22 cellular contexts compared by ENCODE assay signal in genomic region chr7:133936074-133936473, GRCh38.
DNase-seq lines count a peak whose midpoint lies in the region; ATAC-seq and TF ChIP-seq lines count a peak whose summit lies in the region.
"Had no signal": no experiment of that assay in that cellular context is flagged by ENCODE, and none has a peak within 500 bp of the region (broad histone marks: within the 10 kb centered on the region; RNA-seq: fewer than 3 reads in every experiment).

No MANE protein-coding gene starts in this region.

- POLR2A ChIA-PET in RWPE1 (lab: Yijun Ruan, JAX; ENCODE audit: low non-redundant PET), result no interaction called here

- H3K27me3 Mint-ChIP-seq in GM23338 (ENCODE audit: insufficient read depth, low read depth, poor library complexity), result no peaks in the 10 kb centered on the region

- H3K9me3 Mint-ChIP-seq in GM23338, result no peaks in the 10 kb centered on the region
- H3K9me3 Mint-ChIP-seq: activated naive CD4-positive, alpha-beta T cell treated with anti-CD3 and anti-CD28 coated beads, Interleukin-2, amount 50 U/mL, for 72 hours; natural killer cell had no signal

- H3K4me2 ChIP-seq in GM23338, result peak overlapping the region; percentile 15; the same call in 1 of the 2 replicates
- no peak overlapping the region for H3K4me2 ChIP-seq in osteoblast (ENCODE audit: insufficient read depth, low read length)

- no peaks in the 10 kb centered on the region for H3F3A ChIP-seq in GM23338 (replicated peaks; ENCODE audit: low read depth)

- H3K4me3 Mint-ChIP-seq in GM23338, result no peak overlapping the region
- H3K4me3 Mint-ChIP-seq: natural killer cell had no signal

- H3K4me1 Mint-ChIP-seq in GM23338, result peaks cover 59% of the 10 kb centered on the region
- H3K4me1 Mint-ChIP-seq: natural killer cell had no signal

- no peaks in the 10 kb centered on the region for H3K79me2 ChIP-seq in GM23338 (replicated peaks; ENCODE audit: insufficient read depth)
- H3K79me2 ChIP-seq in osteoblast (ENCODE audit: insufficient read depth, low read length), result no peaks in the 10 kb centered on the region
- H3K79me2 ChIP-seq: parathyroid adenoma had no signal

- H3K27me3 ChIP-seq in GM23338 (ENCODE audit: insufficient read depth), result no peaks in the 10 kb centered on the region
- H3K27me3 ChIP-seq in osteoblast (ENCODE audit: insufficient read depth, low read length), result no peaks in the 10 kb centered on the region
- no peaks in the 10 kb centered on the region for H3K27me3 ChIP-seq in H7 (ENCODE audit: control insufficient read depth, insufficient read depth, low read length)

- H4K20me1 ChIP-seq in GM23338 (replicated peaks; ENCODE audit: insufficient read depth) (no peaks in the 10 kb centered on the region), osteoblast (ENCODE audit: insufficient read depth, low read length) (no peaks in the 10 kb centered on the region)

- no peaks in the 10 kb centered on the region for H3K9me2 ChIP-seq in GM23338 (ENCODE audit: insufficient read depth)

- ATAC-seq in GM23338 (no peak), GM18873 (IDR thresholded peaks at IDR 0.05; ENCODE audit: low FRiP score, unreplicated experiment) (no peak)
- ATAC-seq: activated naive CD4-positive, alpha-beta T cell treated with anti-CD3 and anti-CD28 coated beads, Interleukin-2, amount 50 U/mL, for 72 hours; HepG2; natural killer cell; stimulated activated naive CD8-positive, alpha-beta T cell treated with anti-CD3 and anti-CD28 coated beads, Interleukin-15, Interleukin-2, amounts not matched to agents 100 U/mL and 50 U/mL, for 24 hours had no signal

- H2AFZ ChIP-seq in GM23338, result no peak overlapping the region
- H2AFZ ChIP-seq in osteoblast (ENCODE audit: low read length), result no peak overlapping the region
- H2AFZ ChIP-seq: parathyroid adenoma had no signal

- H3K27ac ChIP-seq in GM23338 (ENCODE audit: low read depth), result peak overlapping the region; percentile 23; the same call in 1 of the 2 replicates
- H3K27ac ChIP-seq in RWPE1, result no peak overlapping the region
- no peak overlapping the region for H3K27ac ChIP-seq in osteoblast (ENCODE audit: low read depth, low read length)
- H3K27ac ChIP-seq in substantia nigra (ENCODE audit: low read depth, low read length, poor library complexity, severe bottlenecking), result no peak overlapping the region
- H3K27ac ChIP-seq: parathyroid adenoma, skin epidermis had no signal

- TF ChIP-seq CTCF in GM23338 (conservative IDR thresholded peaks at IDR 0.05; ENCODE audit: low read depth in 2 of 2) (no peak), RWPE1 (conservative IDR thresholded peaks at IDR 0.05; ENCODE audit: low read depth) (no peak), fibroblast of pulmonary artery (IDR thresholded peaks at IDR 0.05; ENCODE audit: low read length, missing control alignments) (no peak), osteoblast (IDR thresholded peaks at IDR 0.05; ENCODE audit: extremely low read depth, low read depth, low read length) (no peak)

- H3K36me3 Mint-ChIP-seq in GM23338 (ENCODE audit: low read depth), result no peaks in the 10 kb centered on the region; the same call in 2 of the 3 replicates

- no peaks in the 10 kb centered on the region for H3K9me3 ChIP-seq in osteoblast (ENCODE audit: low read depth, low read length)

- DNase-seq in GM23338 (ENCODE audit: low spot score) (no peak), RWPE1 (ENCODE audit: low spot score) (peak; percentile 22), fibroblast of pulmonary artery (ENCODE audit: low read depth) (peak; percentile 41), osteoblast (ENCODE audit: insufficient read length, low spot score, missing footprints) (peak; percentile 76), substantia nigra (lab: John Stamatoyannopoulos, UW) (no peak), T-helper 1 cell (no peak), H7 (no peak)
- DNase-seq: activated CD4-positive, alpha-beta T cell treated with anti-CD3 and anti-CD28 coated beads for 48 hours; DMS79; foreskin fibroblast; hypothalamus; kidney; natural killer cell; NCI-H1417 treated with DMSO at 0.1 percent for 48 hours; SHP77 treated with DMSO at 0.1 percent for 48 hours; stimulated activated naive CD8-positive, alpha-beta T cell treated with anti-CD3 and anti-CD28 coated beads, Interleukin-15, Interleukin-2, amounts not matched to agents 100 U/mL and 50 U/mL, for 24 hours; trophoblast cell had no signal

- CTCF ChIA-PET in RWPE1 (lab: Yijun Ruan, JAX), result no interaction called here

- H3K36me3 ChIP-seq in GM23338 (ENCODE audit: insufficient read depth) (no peaks in the 10 kb centered on the region), osteoblast (ENCODE audit: insufficient read depth, low read length) (no peaks in the 10 kb centered on the region), H7 (replicated peaks; ENCODE audit: control insufficient read depth, insufficient read depth, low read length) (no peaks in the 10 kb centered on the region)

- peaks cover 64% of the 10 kb centered on the region for H3K4me1 ChIP-seq in GM23338 (ENCODE audit: insufficient read depth)
- no peaks in the 10 kb centered on the region for H3K4me1 ChIP-seq in osteoblast (ENCODE audit: insufficient read depth, low read length)
- H3K4me1 ChIP-seq: parathyroid adenoma had no signal

- H3K4me3 ChIP-seq in GM23338 (no peak overlapping the region), fibroblast of pulmonary artery (replicated peaks; ENCODE audit: low read depth, low read length) (no peak overlapping the region), osteoblast (ENCODE audit: insufficient read depth, low read length) (no peak overlapping the region), H7 (ENCODE audit: insufficient read depth, low read depth, low read length) (no peak overlapping the region)
- H3K4me3 ChIP-seq: skin epidermis had no signal

- 0 out of 2 replicates have a peak overlapping the region, but pooled peaks have one; percentile 15 for H3K27ac Mint-ChIP-seq in GM23338
- H3K27ac Mint-ChIP-seq: activated naive CD4-positive, alpha-beta T cell treated with anti-CD3 and anti-CD28 coated beads, Interleukin-2, amount 50 U/mL, for 72 hours; natural killer cell had no signal

TF ChIP-seq in GM23338, 12 proteins besides CTCF, POLR2A, EP300 and RAD21 (continues in another document):
- TF ChIP-seq JUNB (IDR thresholded peaks at IDR 0.05; ENCODE audit: unreplicated experiment) (no peak), ZNF331 (CRISPR knock-in tag; IDR thresholded peaks at IDR 0.05; ENCODE audit: low read depth) (no peak), ETS1 (IDR thresholded peaks at IDR 0.05) (no peak), EZH2 (IDR thresholded peaks at IDR 0.05; ENCODE audit: low read depth, unreplicated experiment) (no peak), NANOG (IDR thresholded peaks at IDR 0.05; ENCODE audit: borderline replicate concordance) (no peak), ZNF114 (CRISPR knock-in tag; IDR thresholded peaks at IDR 0.05) (no peak)

Comparison
In these comparisons a context has a peak if more than half of its experiments do, and no peak if none do; other contexts are left out.
1. DNase-seq: peak in RWPE1 (single experiment), fibroblast of pulmonary artery (single experiment) and osteoblast (single experiment); none in GM23338 (single experiment), substantia nigra (0 of 49), T-helper 1 cell (0 of 5) and H7 (single experiment).